ENCODE assay signal across 7 cellular contexts in genomic region chr5:32443541-32444190, GRCh38. TPM values are rescaled to one million over a fixed set of nuclear protein-coding genes. Genes with fewer than 3 reads are reported as not detected.
DNase-seq lines count a peak whose midpoint lies in the region; FAIRE-seq and TF ChIP-seq lines count a peak whose summit lies in the region.

No MANE protein-coding gene starts in this region.

- no peaks in the 10 kb centered on the region for H3K27me3 ChIP-seq in dorsolateral prefrontal cortex

- intact Hi-C loops in dorsolateral prefrontal cortex (cut with DNase I) (loop anchor here (1.0 to 10.0 kb wide), 6 partner anchors 51 to 209 kb away; partner anchors contain the start of genes MTMR12 (in 1 of the 2) and SUB1 (in 1 of the 2)), lower leg skin (cut with DNase I; ENCODE audit: low total_unique reads) (no loop called here)

- H3K4me3 ChIP-seq in GM12865 (ENCODE audit: low read depth, low read length) (peak overlapping the region; percentile 79), dorsolateral prefrontal cortex (peak overlapping the region; percentile 65 to 98 (median 88)), lower leg skin (ENCODE audit: low read depth, poor library complexity, severe bottlenecking) (peak overlapping the region; percentile 93)

- peak overlapping the region; percentile 64 to 97 (median 92) for H3K27ac ChIP-seq in dorsolateral prefrontal cortex

- DNase-seq in GM12865 (ENCODE audit: low read depth) = peak; percentile 60
- peak; percentile 53 for DNase-seq in H54 (ENCODE audit: insufficient read length, low spot score)
- DNase-seq in LoVo (ENCODE audit: low spot score) = peak; percentile 49
- DNase-seq in activated CD4-positive, alpha-beta T cell treated with anti-CD3 and anti-CD28 coated beads for 4 hours = peak; percentile 40 to 48
- DNase-seq in dorsolateral prefrontal cortex = peak in 6 of 10 donors; percentile 26 to 66 (median 44)
- peak in 1 of 2 donors; percentile 86 for DNase-seq in lower leg skin (ENCODE audit: low spot score in 2 of 2)
- DNase-seq in stimulated activated CD4-positive, alpha-beta T cell treated with anti-CD3 and anti-CD28 coated beads, TNF-alpha, amount 100 ng/mL, for 24 hours (ENCODE audit: low read depth in 3 of 3) = peak in 2 of 3 experiments; percentile 22 to 36

- TF ChIP-seq CTCF in GM12865 (IDR thresholded peaks at IDR 0.05; ENCODE audit: insufficient read depth, low read depth, low read length, missing control alignments) (no peak), dorsolateral prefrontal cortex (IDR thresholded peaks at IDR 0.05 in 54 of 56, conservative IDR thresholded peaks at IDR 0.05 in 2 of 56; ENCODE audit: low read depth in 1 of 56, partially characterized antibody in 56 of 56) (no peak), lower leg skin (IDR thresholded peaks at IDR 0.05) (no peak)

- TF ChIP-seq POLR2A in H54 (IDR thresholded peaks at IDR 0.05; ENCODE audit: low read depth, low read length) = peak; percentile 30; the same call in 1 of the 2 replicates
- no peak for TF ChIP-seq POLR2A in lower leg skin (IDR thresholded peaks at IDR 0.05)

- FAIRE-seq in H54 (lab: Jason Lieb, UNC) = no peak

- WGBS in lower leg skin, 2 donors = 1% methylated on average over 29 to 42 of the region's 61 CpGs

RNA-seq across cellular contexts. Expression of gene ZFR, which starts 0.9 kb away (rescaled TPM):
- total RNA-seq in dorsolateral prefrontal cortex (100 to 1,000 TPM in 80 of 120 experiments, 10 to 100 TPM in 40; 85.2 to 155 (median 104) TPM), lower leg skin (10 to 100 TPM; 44.9 to 61.6 (median 52.7) TPM)
